ENCODE assay signal across 2 cellular contexts in the genomic region with DNA sequence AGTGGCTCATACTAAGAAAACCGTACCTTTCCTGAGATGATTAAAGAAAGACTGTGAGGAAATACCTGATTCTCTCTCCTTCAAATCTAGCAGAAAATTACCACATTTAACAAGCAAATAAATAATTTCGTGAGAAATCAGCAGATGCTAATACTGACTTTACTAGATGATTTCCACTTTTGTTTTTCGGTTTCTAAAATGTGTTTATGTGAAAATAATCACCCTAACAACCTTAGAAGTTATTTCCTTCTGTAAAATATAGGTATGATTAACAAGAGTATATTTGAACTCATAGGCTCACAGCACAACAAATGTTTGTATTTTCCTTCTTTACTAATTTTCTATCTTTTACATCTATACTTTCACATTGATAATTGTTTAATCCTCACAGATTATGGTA.
TF ChIP-seq lines count a peak whose summit lies in the region.

No MANE protein-coding gene starts in this region.

TF ChIP-seq in A549, 52 proteins besides CTCF, POLR2A, EP300 and RAD21 (continued from another document):
- TF ChIP-seq ZSCAN20 (CRISPR knock-in tag; IDR thresholded peaks at IDR 0.05) (no peak), ESRRA (IDR thresholded peaks at IDR 0.05; ENCODE audit: borderline replicate concordance, low read length) (no peak), SMC3 (IDR thresholded peaks at IDR 0.05) (no peak), NPAS2 (CRISPR knock-in tag; IDR thresholded peaks at IDR 0.05; ENCODE audit: borderline replicate concordance) (no peak), RFX5 (IDR thresholded peaks at IDR 0.05) (no peak), CHD2 (IDR thresholded peaks at IDR 0.05; ENCODE audit: low read length, partially characterized antibody) (no peak), SREBF2 (IDR thresholded peaks at IDR 0.05) (no peak), CBX2 (IDR thresholded peaks at IDR 0.05; ENCODE audit: borderline replicate concordance, low read depth) (no peak), ZC3H11A (IDR thresholded peaks at IDR 0.05) (no peak), GATA3 (IDR thresholded peaks at IDR 0.05; ENCODE audit: borderline replicate concordance) (no peak)
- TF ChIP-seq, protein P1, sequence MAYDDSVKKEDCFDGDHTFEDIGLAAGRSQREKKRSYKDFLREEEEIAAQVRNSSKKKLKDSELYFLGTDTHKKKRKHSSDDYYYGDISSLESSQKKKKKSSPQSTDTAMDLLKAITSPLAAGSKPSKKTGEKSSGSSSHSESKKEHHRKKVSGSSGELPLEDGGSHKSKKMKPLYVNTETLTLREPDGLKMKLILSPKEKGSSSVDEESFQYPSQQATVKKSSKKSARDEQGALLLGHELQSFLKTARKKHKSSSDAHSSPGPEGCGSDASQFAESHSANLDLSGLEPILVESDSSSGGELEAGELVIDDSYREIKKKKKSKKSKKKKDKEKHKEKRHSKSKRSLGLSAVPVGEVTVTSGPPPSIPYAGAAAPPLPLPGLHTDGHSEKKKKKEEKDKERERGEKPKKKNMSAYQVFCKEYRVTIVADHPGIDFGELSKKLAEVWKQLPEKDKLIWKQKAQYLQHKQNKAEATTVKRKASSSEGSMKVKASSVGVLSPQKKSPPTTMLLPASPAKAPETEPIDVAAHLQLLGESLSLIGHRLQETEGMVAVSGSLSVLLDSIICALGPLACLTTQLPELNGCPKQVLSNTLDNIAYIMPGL (CRISPR knock-in tag; IDR thresholded peaks at IDR 0.05; ENCODE audit: borderline replicate concordance) = no peak
- TF ChIP-seq, protein P2, sequence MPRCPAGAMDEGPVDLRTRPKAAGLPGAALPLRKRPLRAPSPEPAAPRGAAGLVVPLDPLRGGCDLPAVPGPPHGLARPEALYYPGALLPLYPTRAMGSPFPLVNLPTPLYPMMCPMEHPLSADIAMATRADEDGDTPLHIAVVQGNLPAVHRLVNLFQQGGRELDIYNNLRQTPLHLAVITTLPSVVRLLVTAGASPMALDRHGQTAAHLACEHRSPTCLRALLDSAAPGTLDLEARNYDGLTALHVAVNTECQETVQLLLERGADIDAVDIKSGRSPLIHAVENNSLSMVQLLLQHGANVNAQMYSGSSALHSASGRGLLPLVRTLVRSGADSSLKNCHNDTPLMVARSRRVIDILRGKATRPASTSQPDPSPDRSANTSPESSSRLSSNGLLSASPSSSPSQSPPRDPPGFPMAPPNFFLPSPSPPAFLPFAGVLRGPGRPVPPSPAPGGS (IDR thresholded peaks at IDR 0.05) = no peak
- TF ChIP-seq, protein P3, sequence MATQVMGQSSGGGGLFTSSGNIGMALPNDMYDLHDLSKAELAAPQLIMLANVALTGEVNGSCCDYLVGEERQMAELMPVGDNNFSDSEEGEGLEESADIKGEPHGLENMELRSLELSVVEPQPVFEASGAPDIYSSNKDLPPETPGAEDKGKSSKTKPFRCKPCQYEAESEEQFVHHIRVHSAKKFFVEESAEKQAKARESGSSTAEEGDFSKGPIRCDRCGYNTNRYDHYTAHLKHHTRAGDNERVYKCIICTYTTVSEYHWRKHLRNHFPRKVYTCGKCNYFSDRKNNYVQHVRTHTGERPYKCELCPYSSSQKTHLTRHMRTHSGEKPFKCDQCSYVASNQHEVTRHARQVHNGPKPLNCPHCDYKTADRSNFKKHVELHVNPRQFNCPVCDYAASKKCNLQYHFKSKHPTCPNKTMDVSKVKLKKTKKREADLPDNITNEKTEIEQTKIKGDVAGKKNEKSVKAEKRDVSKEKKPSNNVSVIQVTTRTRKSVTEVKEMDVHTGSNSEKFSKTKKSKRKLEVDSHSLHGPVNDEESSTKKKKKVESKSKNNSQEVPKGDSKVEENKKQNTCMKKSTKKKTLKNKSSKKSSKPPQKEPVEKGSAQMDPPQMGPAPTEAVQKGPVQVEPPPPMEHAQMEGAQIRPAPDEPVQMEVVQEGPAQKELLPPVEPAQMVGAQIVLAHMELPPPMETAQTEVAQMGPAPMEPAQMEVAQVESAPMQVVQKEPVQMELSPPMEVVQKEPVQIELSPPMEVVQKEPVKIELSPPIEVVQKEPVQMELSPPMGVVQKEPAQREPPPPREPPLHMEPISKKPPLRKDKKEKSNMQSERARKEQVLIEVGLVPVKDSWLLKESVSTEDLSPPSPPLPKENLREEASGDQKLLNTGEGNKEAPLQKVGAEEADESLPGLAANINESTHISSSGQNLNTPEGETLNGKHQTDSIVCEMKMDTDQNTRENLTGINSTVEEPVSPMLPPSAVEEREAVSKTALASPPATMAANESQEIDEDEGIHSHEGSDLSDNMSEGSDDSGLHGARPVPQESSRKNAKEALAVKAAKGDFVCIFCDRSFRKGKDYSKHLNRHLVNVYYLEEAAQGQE (IDR thresholded peaks at IDR 0.05) = no peak

TF ChIP-seq in GM12878, 131 proteins besides CTCF, POLR2A, EP300 and RAD21:
- TF ChIP-seq, protein P4, sequence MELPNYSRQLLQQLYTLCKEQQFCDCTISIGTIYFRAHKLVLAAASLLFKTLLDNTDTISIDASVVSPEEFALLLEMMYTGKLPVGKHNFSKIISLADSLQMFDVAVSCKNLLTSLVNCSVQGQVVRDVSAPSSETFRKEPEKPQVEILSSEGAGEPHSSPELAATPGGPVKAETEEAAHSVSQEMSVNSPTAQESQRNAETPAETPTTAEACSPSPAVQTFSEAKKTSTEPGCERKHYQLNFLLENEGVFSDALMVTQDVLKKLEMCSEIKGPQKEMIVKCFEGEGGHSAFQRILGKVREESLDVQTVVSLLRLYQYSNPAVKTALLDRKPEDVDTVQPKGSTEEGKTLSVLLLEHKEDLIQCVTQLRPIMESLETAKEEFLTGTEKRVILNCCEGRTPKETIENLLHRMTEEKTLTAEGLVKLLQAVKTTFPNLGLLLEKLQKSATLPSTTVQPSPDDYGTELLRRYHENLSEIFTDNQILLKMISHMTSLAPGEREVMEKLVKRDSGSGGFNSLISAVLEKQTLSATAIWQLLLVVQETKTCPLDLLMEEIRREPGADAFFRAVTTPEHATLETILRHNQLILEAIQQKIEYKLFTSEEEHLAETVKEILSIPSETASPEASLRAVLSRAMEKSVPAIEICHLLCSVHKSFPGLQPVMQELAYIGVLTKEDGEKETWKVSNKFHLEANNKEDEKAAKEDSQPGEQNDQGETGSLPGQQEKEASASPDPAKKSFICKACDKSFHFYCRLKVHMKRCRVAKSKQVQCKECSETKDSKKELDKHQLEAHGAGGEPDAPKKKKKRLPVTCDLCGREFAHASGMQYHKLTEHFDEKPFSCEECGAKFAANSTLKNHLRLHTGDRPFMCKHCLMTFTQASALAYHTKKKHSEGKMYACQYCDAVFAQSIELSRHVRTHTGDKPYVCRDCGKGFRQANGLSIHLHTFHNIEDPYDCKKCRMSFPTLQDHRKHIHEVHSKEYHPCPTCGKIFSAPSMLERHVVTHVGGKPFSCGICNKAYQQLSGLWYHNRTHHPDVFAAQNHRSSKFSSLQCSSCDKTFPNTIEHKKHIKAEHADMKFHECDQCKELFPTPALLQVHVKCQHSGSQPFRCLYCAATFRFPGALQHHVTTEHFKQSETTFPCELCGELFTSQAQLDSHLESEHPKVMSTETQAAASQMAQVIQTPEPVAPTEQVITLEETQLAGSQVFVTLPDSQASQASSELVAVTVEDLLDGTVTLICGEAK (IDR thresholded peaks at IDR 0.05; ENCODE audit: borderline replicate concordance) = no peak
- TF ChIP-seq, protein P5, sequence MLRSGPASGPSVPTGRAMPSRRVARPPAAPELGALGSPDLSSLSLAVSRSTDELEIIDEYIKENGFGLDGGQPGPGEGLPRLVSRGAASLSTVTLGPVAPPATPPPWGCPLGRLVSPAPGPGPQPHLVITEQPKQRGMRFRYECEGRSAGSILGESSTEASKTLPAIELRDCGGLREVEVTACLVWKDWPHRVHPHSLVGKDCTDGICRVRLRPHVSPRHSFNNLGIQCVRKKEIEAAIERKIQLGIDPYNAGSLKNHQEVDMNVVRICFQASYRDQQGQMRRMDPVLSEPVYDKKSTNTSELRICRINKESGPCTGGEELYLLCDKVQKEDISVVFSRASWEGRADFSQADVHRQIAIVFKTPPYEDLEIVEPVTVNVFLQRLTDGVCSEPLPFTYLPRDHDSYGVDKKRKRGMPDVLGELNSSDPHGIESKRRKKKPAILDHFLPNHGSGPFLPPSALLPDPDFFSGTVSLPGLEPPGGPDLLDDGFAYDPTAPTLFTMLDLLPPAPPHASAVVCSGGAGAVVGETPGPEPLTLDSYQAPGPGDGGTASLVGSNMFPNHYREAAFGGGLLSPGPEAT (IDR thresholded peaks at IDR 0.05; ENCODE audit: low read depth) = 0 out of 2 replicates have a peak, but pooled peaks have one; percentile 31
- TF ChIP-seq MTA2 (IDR thresholded peaks at IDR 0.05; ENCODE audit: low read depth) (peak; percentile 45), KAT2A (conservative IDR thresholded peaks at IDR 0.05; ENCODE audit: control insufficient read depth, low read depth, low read length) (no peak)
- TF ChIP-seq, protein P6, sequence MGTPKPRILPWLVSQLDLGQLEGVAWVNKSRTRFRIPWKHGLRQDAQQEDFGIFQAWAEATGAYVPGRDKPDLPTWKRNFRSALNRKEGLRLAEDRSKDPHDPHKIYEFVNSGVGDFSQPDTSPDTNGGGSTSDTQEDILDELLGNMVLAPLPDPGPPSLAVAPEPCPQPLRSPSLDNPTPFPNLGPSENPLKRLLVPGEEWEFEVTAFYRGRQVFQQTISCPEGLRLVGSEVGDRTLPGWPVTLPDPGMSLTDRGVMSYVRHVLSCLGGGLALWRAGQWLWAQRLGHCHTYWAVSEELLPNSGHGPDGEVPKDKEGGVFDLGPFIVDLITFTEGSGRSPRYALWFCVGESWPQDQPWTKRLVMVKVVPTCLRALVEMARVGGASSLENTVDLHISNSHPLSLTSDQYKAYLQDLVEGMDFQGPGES (IDR thresholded peaks at IDR 0.05) = no peak
